7 cellular contexts compared by ENCODE assay signal in the genomic region with DNA sequence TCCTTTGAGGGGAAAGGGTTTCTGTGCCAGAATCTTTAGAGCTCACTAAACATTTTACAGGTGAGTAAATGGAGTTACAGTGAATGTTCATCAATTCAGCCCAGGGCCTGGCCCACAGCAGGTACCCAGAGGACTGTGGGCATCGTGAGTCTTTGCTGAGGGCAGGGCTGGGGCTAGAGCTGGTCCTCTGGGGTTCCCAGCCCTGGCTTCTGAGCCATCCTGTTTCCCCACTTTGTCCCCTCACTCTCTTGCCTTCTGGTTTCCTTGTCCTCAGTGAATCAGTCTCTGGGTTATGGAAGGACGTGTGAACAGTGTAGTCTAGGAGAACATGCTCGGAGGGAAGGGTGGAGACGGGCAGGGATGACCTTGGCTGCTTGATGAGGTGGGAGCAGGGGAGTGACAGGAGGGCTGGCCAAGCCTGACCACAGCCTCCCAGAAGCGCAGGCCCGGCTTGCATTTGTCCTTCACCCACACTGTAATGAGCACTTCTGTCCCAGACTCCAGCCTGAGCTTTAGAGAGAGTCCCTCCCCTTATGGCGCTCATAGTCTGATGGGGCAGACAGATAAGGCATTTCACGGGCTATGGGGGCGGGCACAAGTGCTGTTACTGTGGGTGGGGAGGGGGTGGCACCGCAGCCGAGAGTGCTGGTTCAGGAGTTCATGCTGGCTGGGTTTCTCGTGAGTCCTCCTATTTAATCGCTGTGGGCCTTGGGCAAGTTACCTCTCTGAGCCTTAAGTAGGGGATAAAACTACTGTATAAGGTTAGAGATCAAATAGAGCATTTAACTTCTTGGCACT. TPM values are rescaled to one million over a fixed set of nuclear protein-coding genes. Genes with fewer than 3 reads are reported as not detected.
DNase-seq lines count a peak whose midpoint lies in the region; TF ChIP-seq lines count a peak whose summit lies in the region.

No MANE protein-coding gene starts in this region.

- H3K27ac ChIP-seq in adrenal gland: peak overlapping the region; percentile 51 to 92 (median 81)
- peak overlapping the region; percentile 88 to 91 for H3K27ac ChIP-seq in mucosa of rectum (ENCODE audit: low read depth in 2 of 2, low read length in 2 of 2)
- H3K27ac ChIP-seq in thymus (ENCODE audit: low read depth): peak overlapping the region; percentile 62

- H3K4me3 Mint-ChIP-seq in progenitor cell of endocrine pancreas (ENCODE audit: low read depth): no peak overlapping the region

- H3K27me3 ChIP-seq in adrenal gland (no peaks in the 10 kb centered on the region), mucosa of rectum (ENCODE audit: control insufficient read depth in 2 of 2, insufficient read depth in 2 of 2, low read length in 2 of 2) (no peaks in the 10 kb centered on the region), thymus (ENCODE audit: control insufficient read depth, insufficient read depth) (no peaks in the 10 kb centered on the region)

- intact Hi-C loops in adrenal gland (cut with DNase I): no loop called here

- peak overlapping the region; percentile 60 to 63 for H3K9ac ChIP-seq in mucosa of rectum (ENCODE audit: low read depth in 1 of 2, low read length in 2 of 2)

- H3K9me3 Mint-ChIP-seq in progenitor cell of endocrine pancreas (ENCODE audit: low read depth): no peaks in the 10 kb centered on the region

- TF ChIP-seq CTCF in adrenal gland (IDR thresholded peaks at IDR 0.05): peak in 1 of 6 experiments; percentile 11
- TF ChIP-seq CTCF in progenitor cell of endocrine pancreas (IDR thresholded peaks at IDR 0.05; ENCODE audit: unreplicated experiment): no peak

- DNase-seq in T follicular helper cell (ENCODE audit: low read depth): peak; percentile 65
- DNase-seq in adrenal gland: peak; percentile 84 to 96 (median 94)
- DNase-seq in RPMI8226: no peak
- no peak for DNase-seq in progenitor cell of endocrine pancreas (ENCODE audit: low spot score, unreplicated experiment)
- no peak for DNase-seq in NCI-H1092 treated with DMSO at 0.1 percent for 48 hours (lab: John Stamatoyannopoulos, UW)

- no peaks in the 10 kb centered on the region for H3K27me3 Mint-ChIP-seq in progenitor cell of endocrine pancreas

- H3K27ac Mint-ChIP-seq in progenitor cell of endocrine pancreas: no peak overlapping the region

- H3K36me3 Mint-ChIP-seq in progenitor cell of endocrine pancreas (ENCODE audit: insufficient read depth): peaks cover 16% of the 10 kb centered on the region

- peaks cover 31% of the 10 kb centered on the region for H3K4me1 Mint-ChIP-seq in progenitor cell of endocrine pancreas (ENCODE audit: low read depth)

- H3K36me3 ChIP-seq in adrenal gland (replicated peaks in 1 of 2): peaks cover 0 to 17% of the 10 kb centered on the region in 2 donors
- peaks cover 22 to 24% of the 10 kb centered on the region in 2 donors for H3K36me3 ChIP-seq in mucosa of rectum (ENCODE audit: control insufficient read depth in 2 of 2, insufficient read depth in 2 of 2, low read length in 2 of 2)
- H3K36me3 ChIP-seq in thymus (ENCODE audit: control insufficient read depth, insufficient read depth): peaks cover 31% of the 10 kb centered on the region

- H3K4me3 ChIP-seq in adrenal gland (peak overlapping the region in 1 of 4 donors; percentile 31), mucosa of rectum (ENCODE audit: low read length in 2 of 2) (peak overlapping the region in 1 of 2 donors; percentile 54), thymus (ENCODE audit: low read length) (no peak overlapping the region)

- peaks cover 18 to 81% of the 10 kb centered on the region in 2 donors for H3K4me1 ChIP-seq in adrenal gland (replicated peaks in 1 of 2)
- peaks cover 46 to 49% of the 10 kb centered on the region in 2 donors for H3K4me1 ChIP-seq in mucosa of rectum (ENCODE audit: control insufficient read depth in 2 of 2, insufficient read depth in 2 of 2, low read length in 2 of 2)
- peaks cover 40% of the 10 kb centered on the region for H3K4me1 ChIP-seq in thymus (ENCODE audit: control insufficient read depth, insufficient read depth, low read length)

- H3K9me3 ChIP-seq in adrenal gland (replicated peaks in 1 of 3) (no peaks in the 10 kb centered on the region), mucosa of rectum (ENCODE audit: control insufficient read depth in 2 of 2, low read length in 2 of 2) (no peaks in the 10 kb centered on the region), thymus (ENCODE audit: control insufficient read depth) (no peaks in the 10 kb centered on the region)

- TF ChIP-seq POLR2A in adrenal gland (IDR thresholded peaks at IDR 0.05): peak; percentile 57 to 90

- WGBS in adrenal gland, 4 donors: 22 to 31% (median 25%) methylated on average over 12 to 13 of the region's 13 CpGs
- WGBS in thymus: 59% methylated on average over 13 of the region's 13 CpGs

RNA-seq across cellular contexts. Expression of a gene that starts 17.3 kb away (rescaled TPM):
- total RNA-seq in adrenal gland (100 to 1,000 TPM in 1 of 8 donors, 10 to 100 TPM in 7; 74.9 to 110 (median 84.3) TPM), progenitor cell of endocrine pancreas (60.8 and 61.8 TPM in 2 replicates)
- polyA plus RNA-seq in adrenal gland (10 to 100 TPM; 24.9 to 54.0 (median 28.2) TPM), thymus (28.4 TPM)

Comparison
In these comparisons a context has a peak if more than half of its experiments do, and no peak if none do; other contexts are left out.
1. DNase-seq: peak in T follicular helper cell (single experiment) and adrenal gland (7 of 7); none in RPMI8226 (single experiment), progenitor cell of endocrine pancreas (single experiment) and NCI-H1092 treated with DMSO at 0.1 percent for 48 hours (single experiment).
2. Peak in every context shown above with its lines, with median percentiles within 50 percentile points of each other: H3K27ac ChIP-seq.